ENCODE assay signal across 1 cellular context in genomic region chr5:119312403-119312802, GRCh38.
TF ChIP-seq lines count a peak whose summit lies in the region.

No MANE protein-coding gene starts in this region.

TF ChIP-seq in HEK293, 187 proteins besides CTCF, POLR2A, EP300 and RAD21:
- TF ChIP-seq ZNF18 (tag by site-specific recombination; IDR thresholded peaks at IDR 0.05) (peak; percentile 82), ZNF16 (tag by site-specific recombination; IDR thresholded peaks at IDR 0.05; ENCODE audit: low read depth) (no peak)
TF ChIP-seq in HEK293: peak in this region for 1.
